13 cellular contexts compared by ENCODE assay signal in genomic region chr9:126743046-126743445, GRCh38.
DNase-seq lines count a peak whose midpoint lies in the region; ATAC-seq and TF ChIP-seq lines count a peak whose summit lies in the region.
"Had no signal": no experiment of that assay in that cellular context is flagged by ENCODE, and none has a peak within 500 bp of the region (broad histone marks: within the 10 kb centered on the region; RNA-seq: fewer than 3 reads in every experiment).

No MANE protein-coding gene starts in this region.

- no peaks in the 10 kb centered on the region for H3K9me3 Mint-ChIP-seq in type B pancreatic cell
- H3K9me3 Mint-ChIP-seq: CD4-positive, alpha-beta T cell had no signal

- H3K36me3 Mint-ChIP-seq in T-helper 17 cell (ENCODE audit: low read depth) (peaks cover 5% of the 10 kb centered on the region), type B pancreatic cell (peaks cover 3% of the 10 kb centered on the region)

- in situ Hi-C loops in KBM-7 (cut with MboI; ENCODE audit: low pct_unique_long_range_greater_than_20kb, low sequenced_read_pairs): no loop called here

- no peaks in the 10 kb centered on the region for H3K9me3 ChIP-seq in T-helper 17 cell (ENCODE audit: control insufficient read depth, low read length, poor library complexity, severe bottlenecking)
- H3K9me3 ChIP-seq: Caco-2, HAP-1 had no signal

- TF ChIP-seq CTCF in type B pancreatic cell (conservative IDR thresholded peaks at IDR 0.05): no peak

- H3K4me1 Mint-ChIP-seq in T-helper 17 cell (peaks cover 13% of the 10 kb centered on the region), type B pancreatic cell (ENCODE audit: unreplicated experiment) (peaks cover 3% of the 10 kb centered on the region)

- H3K4me3 Mint-ChIP-seq in T-helper 17 cell (no peak overlapping the region), type B pancreatic cell (no peak overlapping the region)
- H3K4me3 Mint-ChIP-seq: B cell; CD4-positive, alpha-beta T cell had no signal

- H3K27ac Mint-ChIP-seq in T-helper 17 cell (peak overlapping the region; percentile 14), type B pancreatic cell (no peak overlapping the region)
- H3K27ac Mint-ChIP-seq: B cell; CD4-positive, alpha-beta T cell had no signal

- ATAC-seq in T-helper 17 cell: no peak

- peaks cover 13% of the 10 kb centered on the region for H3K27me3 Mint-ChIP-seq in T-helper 17 cell
- H3K27me3 Mint-ChIP-seq in type B pancreatic cell: peaks cover 78% of the 10 kb centered on the region
- H3K27me3 Mint-ChIP-seq: B cell; CD4-positive, alpha-beta T cell had no signal

- DNase-seq in KBM-7 (peak; percentile 48), T-helper 17 cell (no peak), dermis blood vessel endothelial cell (peak; percentile 29), type B pancreatic cell (ENCODE audit: extremely low spot score, unreplicated experiment) (peak; percentile 36), NCI-H2107 (lab: John Stamatoyannopoulos, UW) (no peak), cerebellar cortex (ENCODE audit: low spot score) (no peak)
- DNase-seq in activated naive CD4-positive, alpha-beta T cell (lab: John Stamatoyannopoulos, UW): no peak
- DNase-seq: Caco-2; CD4-positive, alpha-beta T cell; GDM1; GM23248 had no signal

Comparison
In these comparisons a context has a peak if more than half of its experiments do, and no peak if none do; other contexts are left out.
1. DNase-seq: peak in KBM-7 (single experiment), dermis blood vessel endothelial cell (single experiment) and type B pancreatic cell (single experiment); none in T-helper 17 cell (0 of 3), NCI-H2107 (single experiment), cerebellar cortex (single experiment) and activated naive CD4-positive, alpha-beta T cell (0 of 4).